ENCODE assay signal across 15 cellular contexts in genomic region chr1:4086085-4086850, GRCh38.
A peak's percentile ranks its signal among the peaks of the same experiment; 100 is the strongest.
DNase-seq lines count a peak whose midpoint lies in the region; TF ChIP-seq lines count a peak whose summit lies in the region.
"Had no signal": no experiment of that assay in that cellular context is flagged by ENCODE, and none has a peak within 500 bp of the region (broad histone marks: within the 10 kb centered on the region; RNA-seq: fewer than 3 reads in every experiment).

No MANE protein-coding gene starts in this region.

- TF ChIP-seq POLR2A in Peyer's patch (IDR thresholded peaks at IDR 0.05), result no peak
- TF ChIP-seq POLR2A in spleen (IDR thresholded peaks at IDR 0.05), result no peak

- no peaks in the 10 kb centered on the region for H3K9me3 Mint-ChIP-seq in neural crest cell
- H3K9me3 Mint-ChIP-seq: CD8-positive, alpha-beta T cell had no signal

- H3K4me1 Mint-ChIP-seq in neural crest cell, result peaks cover 41% of the 10 kb centered on the region
- H3K4me1 Mint-ChIP-seq: CD14-positive monocyte, GM23338 had no signal

- peak in 2 of 3 donors; percentile 14 for DNase-seq in Peyer's patch
- DNase-seq in WERI-Rb-1, result no peak
- no peak for DNase-seq in neural crest cell (ENCODE audit: low read depth, low spot score)
- peak; percentile 23 for DNase-seq in spleen
- DNase-seq in NCI-H446 (lab: John Stamatoyannopoulos, UW), result no peak
- no peak for DNase-seq in HuH-7 (ENCODE audit: low spot score)
- DNase-seq in stimulated activated CD4-positive, alpha-beta T cell treated with anti-CD3 and anti-CD28 coated beads, Interleukin-1b, Interleukin-23, amount 100 ng/mL, for 48 hours, result no peak
- DNase-seq: Caco-2; CD8-positive, alpha-beta T cell; DND-41; GDM1; H7 had no signal

- H3K27me3 Mint-ChIP-seq in neural crest cell (ENCODE audit: low read depth), result no peaks in the 10 kb centered on the region

- H3K4me3 ChIP-seq in Peyer's patch, result no peak overlapping the region
- no peak overlapping the region for H3K4me3 ChIP-seq in WERI-Rb-1 (ENCODE audit: low read depth, low read length)
- H3K4me3 ChIP-seq in spleen, result no peak overlapping the region
- H3K4me3 ChIP-seq: A549, GM23338 had no signal

- WGBS in spleen, 5 donors, result 80 to 83% (median 81%) methylated on average over 14 of the region's 14 CpGs

- TF ChIP-seq CTCF in Peyer's patch (IDR thresholded peaks at IDR 0.05) (no peak), WERI-Rb-1 (IDR thresholded peaks at IDR 0.05; ENCODE audit: low read depth, low read length) (no peak), neural crest cell (conservative IDR thresholded peaks at IDR 0.05) (no peak), spleen (IDR thresholded peaks at IDR 0.05 in 8 of 11, conservative IDR thresholded peaks at IDR 0.05 in 3 of 11) (no peak)

- H3K36me3 Mint-ChIP-seq in neural crest cell (ENCODE audit: low read depth), result no peaks in the 10 kb centered on the region
- H3K36me3 Mint-ChIP-seq: CD14-positive monocyte; CD8-positive, alpha-beta T cell had no signal

- H3K4me1 ChIP-seq in Peyer's patch, result no peaks in the 10 kb centered on the region
- H3K4me1 ChIP-seq in spleen, result no peaks in the 10 kb centered on the region
- H3K4me1 ChIP-seq: A549, Caco-2 had no signal

- peak overlapping the region; percentile 45 for H3K27ac Mint-ChIP-seq in neural crest cell (ENCODE audit: unreplicated experiment)
- H3K27ac Mint-ChIP-seq: CD8-positive, alpha-beta T cell; GM23338 had no signal

- H3K9me3 ChIP-seq in Peyer's patch, result peaks cover 0 to 2% (median 0%) of the 10 kb centered on the region in 4 donors
- H3K9me3 ChIP-seq in WERI-Rb-1 (ENCODE audit: severe bottlenecking), result peaks cover under 1% of the 10 kb centered on the region
- peaks cover 0 to 19% (median 5%) of the 10 kb centered on the region in 8 donors for H3K9me3 ChIP-seq in spleen
- H3K9me3 ChIP-seq: A549, Caco-2 had no signal

- H3K4me3 Mint-ChIP-seq in neural crest cell, result no peak overlapping the region
- H3K4me3 Mint-ChIP-seq: CD14-positive monocyte; CD8-positive, alpha-beta T cell; GM23338 had no signal

- H3K27ac ChIP-seq in Peyer's patch, result no peak overlapping the region
- H3K27ac ChIP-seq in WERI-Rb-1, result peak overlapping the region; percentile 39
- no peak overlapping the region for H3K27ac ChIP-seq in spleen
- H3K27ac ChIP-seq: A549 had no signal

- intact Hi-C loops in spleen (cut with DNase I; ENCODE audit: low total_unique reads), result no loop called here

- no peaks in the 10 kb centered on the region for H3K36me3 ChIP-seq in Peyer's patch
- H3K36me3 ChIP-seq in WERI-Rb-1, result no peaks in the 10 kb centered on the region
- H3K36me3 ChIP-seq in spleen, result no peaks in the 10 kb centered on the region

- H3K27me3 ChIP-seq in Peyer's patch (no peaks in the 10 kb centered on the region), WERI-Rb-1 (ENCODE audit: insufficient read depth, low read depth, severe bottlenecking) (no peaks in the 10 kb centered on the region), spleen (replicated peaks in 1 of 7) (peaks cover 0 to 31% (median 0%) of the 10 kb centered on the region in 7 donors)

Comparison
In these comparisons a context has a peak if more than half of its experiments do, and no peak if none do; other contexts are left out.
1. DNase-seq: peak in Peyer's patch (2 of 3) and spleen (single experiment); none in WERI-Rb-1 (single experiment), neural crest cell (single experiment), NCI-H446 (0 of 2), HuH-7 (single experiment) and stimulated activated CD4-positive, alpha-beta T cell treated with anti-CD3 and anti-CD28 coated beads, Interleukin-1b, Interleukin-23, amount 100 ng/mL, for 48 hours (single experiment).